In genomic region chr10:13346912-13347234, GRCh38 we compare ENCODE assay signal across 8 cellular contexts. TPM values are rescaled to one million over a fixed set of nuclear protein-coding genes. Genes with fewer than 3 reads are reported as not detected.
DNase-seq lines count a peak whose midpoint lies in the region; ATAC-seq and TF ChIP-seq lines count a peak whose summit lies in the region.

No MANE protein-coding gene starts in this region.

- H3K9me3 ChIP-seq in Peyer's patch (no peaks in the 10 kb centered on the region), esophagus squamous epithelium (no peaks in the 10 kb centered on the region)

- H3K4me3 Mint-ChIP-seq in progenitor cell of endocrine pancreas (ENCODE audit: low read depth): peak overlapping the region; percentile 77

- peaks cover 21% of the 10 kb centered on the region for H3K27me3 Mint-ChIP-seq in progenitor cell of endocrine pancreas

- peak overlapping the region; percentile 97 for H3K27ac Mint-ChIP-seq in progenitor cell of endocrine pancreas

- peaks cover 8% of the 10 kb centered on the region for H3K36me3 Mint-ChIP-seq in progenitor cell of endocrine pancreas (ENCODE audit: insufficient read depth)

- ATAC-seq in HG03342 (IDR thresholded peaks at IDR 0.05; ENCODE audit: unreplicated experiment) (no peak), GM21360 (IDR thresholded peaks at IDR 0.05; ENCODE audit: unreplicated experiment) (no peak), GM18861 (IDR thresholded peaks at IDR 0.05; ENCODE audit: unreplicated experiment) (no peak)

- TF ChIP-seq POLR2A in Peyer's patch (IDR thresholded peaks at IDR 0.05) (no peak), esophagus squamous epithelium (IDR thresholded peaks at IDR 0.05) (no peak)

- H3K4me1 Mint-ChIP-seq in progenitor cell of endocrine pancreas (ENCODE audit: low read depth): peaks cover 23% of the 10 kb centered on the region

- intact Hi-C loops in esophagus squamous epithelium (cut with DNase I): no loop called here

- no peaks in the 10 kb centered on the region for H3K9me3 Mint-ChIP-seq in progenitor cell of endocrine pancreas (ENCODE audit: low read depth)

- peak overlapping the region; percentile 94 to 98 (median 97) for H3K27ac ChIP-seq in Peyer's patch
- peak overlapping the region; percentile 91 to 99 (median 98) for H3K27ac ChIP-seq in esophagus squamous epithelium

- peak overlapping the region; percentile 80 for H3K4me3 ChIP-seq in GM06990 (replicated peaks; ENCODE audit: low read depth, low read length)
- peak overlapping the region; percentile 50 to 96 (median 89) for H3K4me3 ChIP-seq in Peyer's patch
- H3K4me3 ChIP-seq in esophagus squamous epithelium: peak overlapping the region; percentile 58 to 89 (median 82)

- no peak for TF ChIP-seq CTCF in GM06990 (IDR thresholded peaks at IDR 0.05; ENCODE audit: insufficient read depth, low read length, poor library complexity, severe bottlenecking)
- TF ChIP-seq CTCF in Peyer's patch (IDR thresholded peaks at IDR 0.05): no peak
- TF ChIP-seq CTCF in esophagus squamous epithelium (IDR thresholded peaks at IDR 0.05): no peak
- no peak for TF ChIP-seq CTCF in progenitor cell of endocrine pancreas (IDR thresholded peaks at IDR 0.05; ENCODE audit: unreplicated experiment)

- H3K27me3 ChIP-seq in GM06990 (replicated peaks; ENCODE audit: control insufficient read depth, insufficient read depth, low read length) (no peaks in the 10 kb centered on the region), Peyer's patch (no peaks in the 10 kb centered on the region), esophagus squamous epithelium (peaks cover 0 to 7% (median 0%) of the 10 kb centered on the region in 4 donors)

- H3K36me3 ChIP-seq in GM06990 (ENCODE audit: control insufficient read depth, insufficient read depth, low read length) (no peaks in the 10 kb centered on the region; the same call in none of the 2 replicates), Peyer's patch (no peaks in the 10 kb centered on the region), esophagus squamous epithelium (peaks cover 0 to 18% (median 0%) of the 10 kb centered on the region in 3 donors)

- WGBS in esophagus squamous epithelium, 2 donors: 0 to 1% methylated on average over 7 to 11 of the region's 11 CpGs

- DNase-seq in GM06990 (ENCODE audit: extremely low read depth, insufficient read length) (no peak), Peyer's patch (no peak), esophagus squamous epithelium (lab: John Stamatoyannopoulos, UW) (no peak), progenitor cell of endocrine pancreas (ENCODE audit: low spot score, unreplicated experiment) (no peak)
- no peak for DNase-seq in effector CD4-positive, alpha-beta T cell

- H3K4me1 ChIP-seq in Peyer's patch (peaks cover 0 to 20% (median 3%) of the 10 kb centered on the region in 4 donors), esophagus squamous epithelium (peaks cover 20 to 51% (median 22%) of the 10 kb centered on the region in 3 donors)

RNA-seq across cellular contexts. Expression of gene SEPHS1, which starts 1.2 kb away (rescaled TPM):
- total RNA-seq in Peyer's patch (10 to 100 TPM; 24.3 to 34.9 (median 32.0) TPM), esophagus squamous epithelium (10 to 100 TPM; 14.5 to 30.9 (median 26.2) TPM), progenitor cell of endocrine pancreas (117 and 127 TPM in 2 replicates)

RNA-seq across cellular contexts. Expression of gene PHYH, which starts 47.0 kb away (rescaled TPM):
- total RNA-seq in Peyer's patch (10 to 100 TPM; 24.8 to 47.5 (median 37.7) TPM), esophagus squamous epithelium (10 to 100 TPM in 1 of 4 donors, 1 to 10 TPM in 3; 4.1 to 14.2 (median 7.5) TPM), progenitor cell of endocrine pancreas (19.0 and 19.9 TPM in 2 replicates)
